Comparison of ENCODE assay signal across 31 cellular contexts in the genomic region with DNA sequence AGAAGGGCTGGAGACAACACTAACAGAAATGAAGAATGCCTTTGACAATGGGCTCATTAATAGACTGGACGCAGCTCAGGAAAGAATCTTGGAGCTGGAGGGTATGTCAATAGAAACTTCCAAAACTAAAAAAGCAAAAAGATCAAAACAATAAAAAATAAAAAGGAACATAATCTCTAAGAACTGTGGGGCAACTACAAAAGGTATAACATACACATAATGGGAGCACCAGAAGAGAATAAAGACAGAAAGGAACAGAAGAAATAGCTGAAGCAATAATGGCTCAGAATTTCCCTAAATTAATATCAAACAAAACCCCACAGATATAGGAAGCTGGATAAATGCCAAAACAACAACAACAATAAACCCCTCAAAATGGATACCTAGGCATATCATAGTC.
DNase-seq lines count a peak whose midpoint lies in the region; ATAC-seq and TF ChIP-seq lines count a peak whose summit lies in the region.
"Had no signal": no experiment of that assay in that cellular context is flagged by ENCODE, and none has a peak within 500 bp of the region (broad histone marks: within the 10 kb centered on the region; RNA-seq: fewer than 3 reads in every experiment).

No MANE protein-coding gene starts in this region.

- intact Hi-C loops in vagina (cut with DNase I) = no loop called here

- no peaks in the 10 kb centered on the region for H3K36me3 ChIP-seq in HEK293 (ENCODE audit: control insufficient read depth in 2 of 2, insufficient read depth in 1 of 2, low read length in 2 of 2)
- no peaks in the 10 kb centered on the region for H3K36me3 ChIP-seq in vagina
- H3K36me3 ChIP-seq: BE2C; BLaER1; BLaER1 treated with 17β-estradiol and CSF1 and Interleukin-3, amounts not matched to agents 10 nM and 100 nM had no signal

- TF ChIP-seq CTCF in HEK293 (tag by site-specific recombination; IDR thresholded peaks at IDR 0.05) = no peak
- no peak for TF ChIP-seq CTCF in vagina (IDR thresholded peaks at IDR 0.05)

- H3K27ac ChIP-seq in HEK293 (ENCODE audit: extremely low read depth, low read depth, low read length) (no peak overlapping the region), vagina (peak overlapping the region; percentile 74)
- H3K27ac ChIP-seq: 22Rv1; A549; BLaER1; BLaER1 treated with 17β-estradiol and CSF1 and Interleukin-3, amounts not matched to agents 10 nM and 100 nM; C4-2B had no signal

- H3K4me1 ChIP-seq in HEK293 (ENCODE audit: control insufficient read depth, insufficient read depth, low read length) (no peaks in the 10 kb centered on the region), vagina (no peaks in the 10 kb centered on the region)
- H3K4me1 ChIP-seq: A549; BE2C; BLaER1; BLaER1 treated with 17β-estradiol and CSF1 and Interleukin-3, amounts not matched to agents 10 nM and 100 nM; Caco-2 had no signal

- H3K9me3 ChIP-seq in HEK293 (ENCODE audit: control insufficient read depth, insufficient read depth, low read depth, low read length) = no peaks in the 10 kb centered on the region
- no peaks in the 10 kb centered on the region for H3K9me3 ChIP-seq in vagina
- H3K9me3 ChIP-seq: BE2C, BLaER1, Caco-2 had no signal

- DNase-seq in vagina (ENCODE audit: extremely low spot score in 2 of 2) = no peak
- DNase-seq in activated naive CD4-positive, alpha-beta T cell treated with anti-CD3 and anti-CD28 coated beads, Interleukin-2, amount 50 U/mL, for 72 hours (ENCODE audit: low spot score in 2 of 2) = no peak
- no peak for DNase-seq in NCI-H2171 (lab: John Stamatoyannopoulos, UW)
- DNase-seq: 8988T; ACHN; AML-193; BE2C; C1 segment of cervical spinal cord; Caco-2; Calu3; CD4-positive, alpha-beta memory T cell; CD4-positive, alpha-beta T cell; CD4-positive, CD25-positive, alpha-beta regulatory T cell; CD8-positive, alpha-beta memory T cell; CD8-positive, alpha-beta T cell; COR-L47; DMS 273 treated with DMSO at 0.1 percent for 48 hours; DMS153; DMS53; DMS79; DMS79 treated with DMSO at 0.1 percent for 48 hours; DND-41; EL had no signal

- peaks cover 0 to 15% of the 10 kb centered on the region in 2 donors for H3K36me3 Mint-ChIP-seq in activated naive CD4-positive, alpha-beta T cell treated with anti-CD3 and anti-CD28 coated beads, Interleukin-2, amount 50 U/mL, for 72 hours
- H3K36me3 Mint-ChIP-seq: CD14-positive monocyte had no signal

- no peak for ATAC-seq in activated naive CD4-positive, alpha-beta T cell treated with anti-CD3 and anti-CD28 coated beads, Interleukin-2, amount 50 U/mL, for 72 hours
- ATAC-seq: A549; CD8-positive, alpha-beta T cell had no signal

- H3K27ac Mint-ChIP-seq in activated naive CD4-positive, alpha-beta T cell treated with anti-CD3 and anti-CD28 coated beads, Interleukin-2, amount 50 U/mL, for 72 hours = no peak overlapping the region
- H3K27ac Mint-ChIP-seq: B cell; CD14-positive monocyte; CD4-positive, alpha-beta memory T cell; CD4-positive, alpha-beta T cell; CD4-positive, CD25-positive, alpha-beta regulatory T cell; CD8-positive, alpha-beta memory T cell; CD8-positive, alpha-beta T cell had no signal

- peaks cover 10 to 11% of the 10 kb centered on the region in 2 donors for H3K9me3 Mint-ChIP-seq in activated naive CD4-positive, alpha-beta T cell treated with anti-CD3 and anti-CD28 coated beads, Interleukin-2, amount 50 U/mL, for 72 hours
- H3K9me3 Mint-ChIP-seq: CD4-positive, alpha-beta T cell had no signal

- no peak for TF ChIP-seq POLR2A in vagina (IDR thresholded peaks at IDR 0.05)

- POLR2A ChIA-PET in HEK293 (lab: Yijun Ruan, JAX) = no interaction called here

- no peak overlapping the region for H3K4me3 ChIP-seq in HEK293 (ENCODE audit: low read depth, low read length)
- no peak overlapping the region for H3K4me3 ChIP-seq in vagina
- H3K4me3 ChIP-seq: A549; BLaER1; BLaER1 treated with 17β-estradiol and CSF1 and Interleukin-3, amounts not matched to agents 10 nM and 100 nM had no signal

- CTCF ChIA-PET in HEK293 (lab: Yijun Ruan, JAX) = no interaction called here

- no peaks in the 10 kb centered on the region for H3K27me3 ChIP-seq in vagina
- H3K27me3 ChIP-seq: BLaER1; BLaER1 treated with 17β-estradiol and CSF1 and Interleukin-3, amounts not matched to agents 10 nM and 100 nM had no signal

TF ChIP-seq in HEK293, 187 proteins besides CTCF, POLR2A, EP300 and RAD21:
- TF ChIP-seq ZNF521 (tag by site-specific recombination; IDR thresholded peaks at IDR 0.05) (no peak), ZNF133 (tag by site-specific recombination; IDR thresholded peaks at IDR 0.05) (peak; percentile 93)
